ENCODE assay signal across 1 cellular context in genomic region chr17:45430006-45430737, GRCh38.
TF ChIP-seq lines count a peak whose summit lies in the region.

No MANE protein-coding gene starts in this region.

TF ChIP-seq in HepG2, 621 proteins besides CTCF, POLR2A, EP300 and RAD21 (continued from another document):
- TF ChIP-seq LRRFIP1 (CRISPR knock-in tag; conservative IDR thresholded peaks at IDR 0.05): no peak
- 0 out of 2 replicates have a peak, but pooled peaks have one; percentile 7 for TF ChIP-seq HOXA3 (CRISPR knock-in tag; IDR thresholded peaks at IDR 0.05)
- TF ChIP-seq, protein P1, sequence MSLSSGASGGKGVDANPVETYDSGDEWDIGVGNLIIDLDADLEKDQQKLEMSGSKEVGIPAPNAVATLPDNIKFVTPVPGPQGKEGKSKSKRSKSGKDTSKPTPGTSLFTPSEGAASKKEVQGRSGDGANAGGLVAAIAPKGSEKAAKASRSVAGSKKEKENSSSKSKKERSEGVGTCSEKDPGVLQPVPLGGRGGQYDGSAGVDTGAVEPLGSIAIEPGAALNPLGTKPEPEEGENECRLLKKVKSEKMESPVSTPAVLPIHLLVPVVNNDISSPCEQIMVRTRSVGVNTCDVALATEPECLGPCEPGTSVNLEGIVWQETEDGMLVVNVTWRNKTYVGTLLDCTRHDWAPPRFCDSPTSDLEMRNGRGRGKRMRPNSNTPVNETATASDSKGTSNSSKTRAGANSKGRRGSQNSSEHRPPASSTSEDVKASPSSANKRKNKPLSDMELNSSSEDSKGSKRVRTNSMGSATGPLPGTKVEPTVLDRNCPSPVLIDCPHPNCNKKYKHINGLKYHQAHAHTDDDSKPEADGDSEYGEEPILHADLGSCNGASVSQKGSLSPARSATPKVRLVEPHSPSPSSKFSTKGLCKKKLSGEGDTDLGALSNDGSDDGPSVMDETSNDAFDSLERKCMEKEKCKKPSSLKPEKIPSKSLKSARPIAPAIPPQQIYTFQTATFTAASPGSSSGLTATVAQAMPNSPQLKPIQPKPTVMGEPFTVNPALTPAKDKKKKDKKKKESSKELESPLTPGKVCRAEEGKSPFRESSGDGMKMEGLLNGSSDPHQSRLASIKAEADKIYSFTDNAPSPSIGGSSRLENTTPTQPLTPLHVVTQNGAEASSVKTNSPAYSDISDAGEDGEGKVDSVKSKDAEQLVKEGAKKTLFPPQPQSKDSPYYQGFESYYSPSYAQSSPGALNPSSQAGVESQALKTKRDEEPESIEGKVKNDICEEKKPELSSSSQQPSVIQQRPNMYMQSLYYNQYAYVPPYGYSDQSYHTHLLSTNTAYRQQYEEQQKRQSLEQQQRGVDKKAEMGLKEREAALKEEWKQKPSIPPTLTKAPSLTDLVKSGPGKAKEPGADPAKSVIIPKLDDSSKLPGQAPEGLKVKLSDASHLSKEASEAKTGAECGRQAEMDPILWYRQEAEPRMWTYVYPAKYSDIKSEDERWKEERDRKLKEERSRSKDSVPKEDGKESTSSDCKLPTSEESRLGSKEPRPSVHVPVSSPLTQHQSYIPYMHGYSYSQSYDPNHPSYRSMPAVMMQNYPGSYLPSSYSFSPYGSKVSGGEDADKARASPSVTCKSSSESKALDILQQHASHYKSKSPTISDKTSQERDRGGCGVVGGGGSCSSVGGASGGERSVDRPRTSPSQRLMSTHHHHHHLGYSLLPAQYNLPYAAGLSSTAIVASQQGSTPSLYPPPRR (CRISPR knock-in tag; IDR thresholded peaks at IDR 0.05; ENCODE audit: borderline replicate concordance): no peak
- TF ChIP-seq EEA1 (CRISPR knock-in tag; IDR thresholded peaks at IDR 0.05; ENCODE audit: borderline replicate concordance): no peak
- TF ChIP-seq ARID3A (IDR thresholded peaks at IDR 0.05; ENCODE audit: low read depth, low read length): no peak
- no peak for TF ChIP-seq NFYB (CRISPR knock-in tag; IDR thresholded peaks at IDR 0.05)
- TF ChIP-seq PAXIP1 (CRISPR knock-in tag; conservative IDR thresholded peaks at IDR 0.05): no peak
- TF ChIP-seq HDAC2 (CRISPR knock-in tag; IDR thresholded peaks at IDR 0.05): peak; percentile 57; the same call in 1 of the 2 replicates
- peak; percentile 92 for TF ChIP-seq KDM1A (CRISPR knock-in tag; IDR thresholded peaks at IDR 0.05)
- TF ChIP-seq, protein P2, sequence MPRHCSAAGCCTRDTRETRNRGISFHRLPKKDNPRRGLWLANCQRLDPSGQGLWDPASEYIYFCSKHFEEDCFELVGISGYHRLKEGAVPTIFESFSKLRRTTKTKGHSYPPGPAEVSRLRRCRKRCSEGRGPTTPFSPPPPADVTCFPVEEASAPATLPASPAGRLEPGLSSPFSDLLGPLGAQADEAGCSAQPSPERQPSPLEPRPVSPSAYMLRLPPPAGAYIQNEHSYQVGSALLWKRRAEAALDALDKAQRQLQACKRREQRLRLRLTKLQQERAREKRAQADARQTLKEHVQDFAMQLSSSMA (CRISPR knock-in tag; IDR thresholded peaks at IDR 0.05): no peak
- 0 out of 2 replicates have a peak, but pooled peaks have one; percentile 23 for TF ChIP-seq TMF1 (CRISPR knock-in tag; IDR thresholded peaks at IDR 0.05; ENCODE audit: low read depth)
- TF ChIP-seq, protein P3, sequence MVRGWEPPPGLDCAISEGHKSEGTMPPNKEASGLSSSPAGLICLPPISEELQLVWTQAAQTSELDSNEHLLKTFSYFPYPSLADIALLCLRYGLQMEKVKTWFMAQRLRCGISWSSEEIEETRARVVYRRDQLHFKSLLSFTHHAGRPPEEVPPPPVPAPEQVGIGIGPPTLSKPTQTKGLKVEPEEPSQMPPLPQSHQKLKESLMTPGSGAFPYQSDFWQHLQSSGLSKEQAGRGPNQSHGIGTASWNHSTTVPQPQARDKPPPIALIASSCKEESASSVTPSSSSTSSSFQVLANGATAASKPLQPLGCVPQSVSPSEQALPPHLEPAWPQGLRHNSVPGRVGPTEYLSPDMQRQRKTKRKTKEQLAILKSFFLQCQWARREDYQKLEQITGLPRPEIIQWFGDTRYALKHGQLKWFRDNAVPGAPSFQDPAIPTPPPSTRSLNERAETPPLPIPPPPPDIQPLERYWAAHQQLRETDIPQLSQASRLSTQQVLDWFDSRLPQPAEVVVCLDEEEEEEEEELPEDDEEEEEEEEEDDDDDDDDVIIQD (CRISPR knock-in tag; IDR thresholded peaks at IDR 0.05; ENCODE audit: low read depth): no peak
- TF ChIP-seq, protein P4, sequence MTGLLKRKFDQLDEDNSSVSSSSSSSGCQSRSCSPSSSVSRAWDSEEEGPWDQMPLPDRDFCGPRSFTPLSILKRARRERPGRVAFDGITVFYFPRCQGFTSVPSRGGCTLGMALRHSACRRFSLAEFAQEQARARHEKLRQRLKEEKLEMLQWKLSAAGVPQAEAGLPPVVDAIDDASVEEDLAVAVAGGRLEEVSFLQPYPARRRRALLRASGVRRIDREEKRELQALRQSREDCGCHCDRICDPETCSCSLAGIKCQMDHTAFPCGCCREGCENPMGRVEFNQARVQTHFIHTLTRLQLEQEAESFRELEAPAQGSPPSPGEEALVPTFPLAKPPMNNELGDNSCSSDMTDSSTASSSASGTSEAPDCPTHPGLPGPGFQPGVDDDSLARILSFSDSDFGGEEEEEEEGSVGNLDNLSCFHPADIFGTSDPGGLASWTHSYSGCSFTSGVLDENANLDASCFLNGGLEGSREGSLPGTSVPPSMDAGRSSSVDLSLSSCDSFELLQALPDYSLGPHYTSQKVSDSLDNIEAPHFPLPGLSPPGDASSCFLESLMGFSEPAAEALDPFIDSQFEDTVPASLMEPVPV (CRISPR knock-in tag; IDR thresholded peaks at IDR 0.05): no peak
- no peak for TF ChIP-seq CREM (IDR thresholded peaks at IDR 0.05)
- no peak for TF ChIP-seq CREM (CRISPR knock-in tag; IDR thresholded peaks at IDR 0.05)
- TF ChIP-seq, protein P5, sequence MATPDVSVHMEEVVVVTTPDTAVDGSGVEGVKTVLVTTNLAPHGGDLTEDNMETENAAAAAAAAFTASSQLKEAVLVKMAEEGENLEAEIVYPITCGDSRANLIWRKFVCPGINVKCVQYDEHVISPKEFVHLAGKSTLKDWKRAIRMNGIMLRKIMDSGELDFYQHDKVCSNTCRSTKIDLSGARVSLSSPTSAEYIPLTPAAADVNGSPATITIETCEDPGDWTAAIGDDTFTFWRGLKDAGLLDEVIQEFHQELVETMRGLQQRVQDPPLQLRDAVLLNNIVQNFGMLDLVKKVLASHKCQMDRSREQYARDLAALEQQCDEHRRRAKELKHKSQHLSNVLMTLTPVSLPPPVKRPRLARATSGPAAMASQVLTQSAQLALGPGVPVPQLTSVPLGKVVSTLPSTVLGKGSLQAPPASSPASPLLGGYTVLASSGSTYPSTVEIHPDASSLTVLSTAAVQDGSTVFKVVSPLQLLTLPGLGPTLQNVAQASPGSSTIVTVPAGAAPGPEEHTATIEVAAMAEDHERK (CRISPR knock-in tag; IDR thresholded peaks at IDR 0.05; ENCODE audit: low read depth): no peak
- no peak; the same call in 1 of the 2 replicates for TF ChIP-seq ARNT2 (CRISPR knock-in tag; IDR thresholded peaks at IDR 0.05; ENCODE audit: low read depth)
- TF ChIP-seq NAIF1 (CRISPR knock-in tag; IDR thresholded peaks at IDR 0.05; ENCODE audit: borderline replicate concordance): no peak
- 0 out of 2 replicates have a peak, but pooled peaks have one; percentile 13 for TF ChIP-seq UBTF (CRISPR knock-in tag; IDR thresholded peaks at IDR 0.05)
- TF ChIP-seq ZNF552 (CRISPR knock-in tag; IDR thresholded peaks at IDR 0.05; ENCODE audit: borderline replicate concordance): 0 out of 2 replicates have a peak, but pooled peaks have one; percentile 45
- TF ChIP-seq SALL1 (CRISPR knock-in tag; IDR thresholded peaks at IDR 0.05): no peak
- no peak for TF ChIP-seq SNAPC2 (CRISPR knock-in tag; IDR thresholded peaks at IDR 0.05)
TF ChIP-seq in HepG2: peak in this region for 20.
